18 cellular contexts compared by ENCODE assay signal in genomic region chr2:46270384-46270783, GRCh38. TPM values are rescaled to one million over a fixed set of nuclear protein-coding genes. Genes with fewer than 3 reads are reported as not detected.
DNase-seq lines count a peak whose midpoint lies in the region; ATAC-seq, FAIRE-seq and TF ChIP-seq lines count a peak whose summit lies in the region.
"Had no signal": no experiment of that assay in that cellular context is flagged by ENCODE, and none has a peak within 500 bp of the region (broad histone marks: within the 10 kb centered on the region; RNA-seq: fewer than 3 reads in every experiment).

No MANE protein-coding gene starts in this region.

- no peak overlapping the region for H3K4me3 Mint-ChIP-seq in activated CD4-positive, alpha-beta memory T cell treated with anti-CD3 and anti-CD28 coated beads for 36 hours
- H3K4me3 Mint-ChIP-seq: GM23338; stimulated activated naive CD8-positive, alpha-beta T cell treated with anti-CD3 and anti-CD28 coated beads, Interleukin-15, Interleukin-2, amounts not matched to agents 100 ng/mL and 50 ng/mL, for 24 hours had no signal

- H3K27me3 ChIP-seq in HepG2 (ENCODE audit: control insufficient read depth in 1 of 2, insufficient read depth in 2 of 2, low read length in 2 of 2): peaks cover 0 to 25% of the 10 kb centered on the region in 2 experiments; a peak in 2 of 5 replicates
- H3K27me3 ChIP-seq in right lobe of liver: no peaks in the 10 kb centered on the region
- no peaks in the 10 kb centered on the region for H3K27me3 ChIP-seq in hepatocyte

- POLR2A ChIA-PET in HepG2 (lab: Yijun Ruan, JAX): no interaction called here
- POLR2A ChIA-PET in activated CD4-positive, alpha-beta memory T cell treated with anti-CD3 and anti-CD28 coated beads for 36 hours (lab: Charles Lee): interaction anchor here (0.7 kb wide), 1 partner anchor 20 kb away, joined by 3 read pairs; no protein-coding TSS in a partner anchor

- FAIRE-seq in HepG2 (lab: Jason Lieb, UNC): no peak

- ATAC-seq in HepG2: no peak
- ATAC-seq in right lobe of liver: no peak
- ATAC-seq in HG03135 (IDR thresholded peaks at IDR 0.05; ENCODE audit: unreplicated experiment): no peak
- ATAC-seq: esophagus mucosa had no signal

- H2AFZ ChIP-seq in HepG2 (ENCODE audit: low read length) (no peak overlapping the region), hepatocyte (no peak overlapping the region)

- peaks cover 20% of the 10 kb centered on the region for H3K4me1 ChIP-seq in HepG2 (ENCODE audit: insufficient read depth, low read length)
- H3K4me1 ChIP-seq in right lobe of liver: peaks cover 0 to 39% (median 0%) of the 10 kb centered on the region in 4 donors
- H3K4me1 ChIP-seq in hepatocyte (ENCODE audit: insufficient read depth): no peaks in the 10 kb centered on the region

- DNase-seq in HepG2 (ENCODE audit: low spot score) (no peak), right lobe of liver (no peak), fibroblast of the aortic adventitia (ENCODE audit: low read depth) (peak; percentile 15), hepatocyte (ENCODE audit: low spot score) (no peak), NCI-H1930 (lab: John Stamatoyannopoulos, UW) (no peak), NOMO-1 (lab: John Stamatoyannopoulos, UW; ENCODE audit: unreplicated experiment in 2 of 2) (no peak)
- no peak for DNase-seq in activated CD4-positive, alpha-beta memory T cell treated with anti-CD3 and anti-CD28 coated beads for 36 hours
- DNase-seq: activated CD4-positive, alpha-beta T cell treated with anti-CD3 and anti-CD28 coated beads for 4 hours; activated naive CD4-positive, alpha-beta T cell treated with anti-CD3 and anti-CD28 coated beads, Interleukin-2, amount 50 U/mL, for 16 hours; DMS79 treated with DMSO at 0.1 percent for 48 hours; midbrain; NCI-H2081 treated with DMSO at 0.1 percent for 48 hours; stimulated activated CD4-positive, alpha-beta T cell treated with anti-CD3 and anti-CD28 coated beads, Interleukin-4, amount 100 ng/mL, for 24 hours had no signal

- no peak overlapping the region for H3K4me2 ChIP-seq in HepG2 (ENCODE audit: low read depth, low read length)
- H3K4me2 ChIP-seq in hepatocyte: no peak overlapping the region

- in situ Hi-C loops in HepG2 (cut with HindIII; ENCODE audit: extremely low pct_ligation_motif_present, low pct_unique_long_range_greater_than_20kb): no loop called here

- TF ChIP-seq EP300 in HepG2 (IDR thresholded peaks at IDR 0.05; ENCODE audit: low read depth in 2 of 2, low read length in 2 of 2): no peak
- no peak for TF ChIP-seq EP300 in HepG2 (CRISPR knock-in tag; IDR thresholded peaks at IDR 0.05; ENCODE audit: borderline replicate concordance)

- 11% methylated on average over 2 of the region's 2 CpGs for WGBS in HepG2 (ENCODE audit: low lambda C conversion rate)
- 50% methylated on average over 2 of the region's 2 CpGs for WGBS in right lobe of liver (ENCODE audit: insufficient coverage, low coverage, low lambda C conversion rate, missing lambda C conversion rate)
- 42% methylated on average over 2 of the region's 2 CpGs for WGBS in hepatocyte (ENCODE audit: low lambda C conversion rate, missing lambda C conversion rate)

- intact Hi-C loops in HepG2 (cut with micrococcal nuclease; ENCODE audit: unreplicated experiment): no loop called here
- intact Hi-C loops in right lobe of liver (cut with DNase I): no loop called here
- intact Hi-C loops in activated CD4-positive, alpha-beta memory T cell treated with anti-CD3 and anti-CD28 coated beads for 36 hours (cut with micrococcal nuclease): loop anchor here (1.0 kb wide), 1 partner anchor 30 kb away; no protein-coding TSS in a partner anchor

- TF ChIP-seq CTCF in HepG2 (CRISPR knock-in tag; IDR thresholded peaks at IDR 0.05) (no peak), right lobe of liver (IDR thresholded peaks at IDR 0.05) (no peak), fibroblast of the aortic adventitia (IDR thresholded peaks at IDR 0.05; ENCODE audit: insufficient read depth, low read length) (no peak), hepatocyte (IDR thresholded peaks at IDR 0.05; ENCODE audit: poor library complexity) (no peak)

- H3K9me3 ChIP-seq in HepG2 (ENCODE audit: low read length): no peaks in the 10 kb centered on the region
- H3K9me3 ChIP-seq in right lobe of liver: no peaks in the 10 kb centered on the region
- no peaks in the 10 kb centered on the region for H3K9me3 ChIP-seq in hepatocyte (ENCODE audit: low read depth)

- BruUV-seq in HepG2 (replicated peaks; lab: Mats Ljungman, UMichigan): no TSS peak

- H3K9me3 Mint-ChIP-seq in activated CD4-positive, alpha-beta memory T cell treated with anti-CD3 and anti-CD28 coated beads for 36 hours: no peaks in the 10 kb centered on the region
- H3K9me3 Mint-ChIP-seq: GM23338; stimulated activated naive CD8-positive, alpha-beta T cell treated with anti-CD3 and anti-CD28 coated beads, Interleukin-15, Interleukin-2, amounts not matched to agents 100 ng/mL and 50 ng/mL, for 24 hours had no signal

- peaks cover 7% of the 10 kb centered on the region for H3K27me3 Mint-ChIP-seq in activated CD4-positive, alpha-beta memory T cell treated with anti-CD3 and anti-CD28 coated beads for 36 hours
- H3K27me3 Mint-ChIP-seq: stimulated activated naive CD8-positive, alpha-beta T cell treated with anti-CD3 and anti-CD28 coated beads, Interleukin-15, Interleukin-2, amounts not matched to agents 100 ng/mL and 50 ng/mL, for 24 hours had no signal

- no peak overlapping the region for H3K4me3 ChIP-seq in HepG2 (replicated peaks in 1 of 3; ENCODE audit: insufficient read depth in 1 of 3, low read depth in 2 of 3, low read length in 3 of 3)
- H3K4me3 ChIP-seq in right lobe of liver: no peak overlapping the region
- no peak overlapping the region for H3K4me3 ChIP-seq in fibroblast of the aortic adventitia (ENCODE audit: low read depth, low read length)
- H3K4me3 ChIP-seq in hepatocyte: no peak overlapping the region
- H3K4me3 ChIP-seq: GM23338 had no signal

- H3K27ac ChIP-seq in HepG2 (ENCODE audit: extremely low read length, insufficient read depth, low read length): no peak overlapping the region
- no peak overlapping the region for H3K27ac ChIP-seq in right lobe of liver
- no peak overlapping the region for H3K27ac ChIP-seq in hepatocyte
- H3K27ac ChIP-seq: HL-60 had no signal

- TF ChIP-seq POLR2A in HepG2 (IDR thresholded peaks at IDR 0.05; ENCODE audit: insufficient read depth in 1 of 2, low read depth in 2 of 2, low read length in 2 of 2) (no peak), right lobe of liver (IDR thresholded peaks at IDR 0.05) (no peak)

- no peak overlapping the region for H3K9ac ChIP-seq in HepG2 (ENCODE audit: insufficient read depth, low read depth, low read length)

- no peaks in the 10 kb centered on the region for H3K79me2 ChIP-seq in HepG2 (ENCODE audit: insufficient read depth, low read length)
- H3K79me2 ChIP-seq in hepatocyte: no peaks in the 10 kb centered on the region

- H3K4me1 Mint-ChIP-seq in activated CD4-positive, alpha-beta memory T cell treated with anti-CD3 and anti-CD28 coated beads for 36 hours (ENCODE audit: low read depth): peaks cover 15% of the 10 kb centered on the region

- peak overlapping the region; percentile 39 for H3K27ac Mint-ChIP-seq in activated CD4-positive, alpha-beta memory T cell treated with anti-CD3 and anti-CD28 coated beads for 36 hours
- H3K27ac Mint-ChIP-seq: GM23338; stimulated activated naive CD8-positive, alpha-beta T cell treated with anti-CD3 and anti-CD28 coated beads, Interleukin-15, Interleukin-2, amounts not matched to agents 100 ng/mL and 50 ng/mL, for 24 hours had no signal

- no peaks in the 10 kb centered on the region for H3K9me2 ChIP-seq in hepatocyte (replicated peaks; ENCODE audit: insufficient read depth)

- CTCF ChIA-PET in HepG2 (lab: Yijun Ruan, JAX; ENCODE audit: low intra/inter-chr PET ratio, low total read pairs): no interaction called here
- CTCF ChIA-PET in activated CD4-positive, alpha-beta memory T cell treated with anti-CD3 and anti-CD28 coated beads for 36 hours (lab: Charles Lee): interaction anchor here (1.0 to 2.9 kb wide), 2 partner anchors 41 to 207 kb away, joined by 3 to 12 read pairs; no protein-coding TSS in a partner anchor

- H4K20me1 ChIP-seq in HepG2 (ENCODE audit: insufficient read depth, low read length) (no peaks in the 10 kb centered on the region), hepatocyte (ENCODE audit: insufficient read depth, poor library complexity, severe bottlenecking) (no peaks in the 10 kb centered on the region)

- H3K36me3 ChIP-seq in HepG2 (replicated peaks in 1 of 2; ENCODE audit: control insufficient read depth in 1 of 2, insufficient read depth in 2 of 2, low read length in 2 of 2) (no peaks in the 10 kb centered on the region), right lobe of liver (no peaks in the 10 kb centered on the region), hepatocyte (replicated peaks; ENCODE audit: insufficient read depth, low read depth) (no peaks in the 10 kb centered on the region)

- TF ChIP-seq RAD21 in HepG2 (CRISPR knock-in tag; IDR thresholded peaks at IDR 0.05): no peak

- H3K36me3 Mint-ChIP-seq in activated CD4-positive, alpha-beta memory T cell treated with anti-CD3 and anti-CD28 coated beads for 36 hours: no peaks in the 10 kb centered on the region

RNA-seq across cellular contexts. Expression of gene EPAS1, which starts 26.8 kb away (rescaled TPM):
- total RNA-seq in HepG2 (2016; rRNA removed; fragmentation: Illumina TruSeq; extraction: Trizol): 47.1 and 64.9 TPM in 2 replicates
- total RNA-seq in HepG2 (2016; cell fraction: cytosol; rRNA removed; fragmentation: Illumina TruSeq; extraction: Trizol; ENCODE audit: low read depth): 15.6 and 21.2 TPM in 2 replicates
- 45.9 and 54.8 TPM in 2 replicates for total RNA-seq in HepG2 (2016; cell fraction: insoluble cytoplasmic fraction; rRNA removed; fragmentation: Illumina TruSeq; extraction: Trizol)
- total RNA-seq in HepG2 (2016; cell fraction: membrane; rRNA removed; fragmentation: Illumina TruSeq; extraction: Trizol): 54.5 and 63.7 TPM in 2 replicates
- total RNA-seq in HepG2 (2016; cell fraction: nucleus; rRNA removed; fragmentation: Illumina TruSeq; extraction: Trizol): 54.3 and 61.3 TPM in 2 replicates
- 182 and 202 TPM in 2 replicates for polyA plus RNA-seq in HepG2 (2011; rRNA removed)
- polyA plus RNA-seq in HepG2 (2011; cell fraction: cytosol; rRNA removed): 62.2 and 87.1 TPM in 2 replicates
- 133 and 141 TPM in 2 replicates for polyA plus RNA-seq in HepG2 (2011; cell fraction: nucleus; rRNA removed)
- 97.8 and 103 TPM in 2 replicates for polyA plus RNA-seq in HepG2 (2012)
- polyA plus RNA-seq in HepG2 (2016; cell fraction: cytosol; fragmentation: Illumina TruSeq; extraction: Trizol; ENCODE audit: low read depth): 15.2 and 19.3 TPM in 2 replicates
- polyA plus RNA-seq in HepG2 (2016; cell fraction: insoluble cytoplasmic fraction; fragmentation: Illumina TruSeq; extraction: Trizol; ENCODE audit: low read depth): 72.5 and 91.0 TPM in 2 replicates
- 64.7 and 77.7 TPM in 2 replicates for polyA plus RNA-seq in HepG2 (2016; cell fraction: membrane; fragmentation: Illumina TruSeq; extraction: Trizol; ENCODE audit: low read depth)
- polyA plus RNA-seq in HepG2 (2016; cell fraction: nucleus; fragmentation: Illumina TruSeq; extraction: Trizol; ENCODE audit: insufficient read depth, low read depth): 74.5 and 82.8 TPM in 2 replicates
- polyA minus RNA-seq in HepG2 (2011; rRNA and poly(A)+ RNA removed; ENCODE audit: low replicate concordance): 156 and 217 TPM in 2 replicates
- 122 and 129 TPM in 2 replicates for polyA minus RNA-seq in HepG2 (2011; cell fraction: cytosol; rRNA and poly(A)+ RNA removed)
- 185 and 262 TPM in 2 replicates for polyA minus RNA-seq in HepG2 (2011; cell fraction: nucleus; rRNA and poly(A)+ RNA removed)
- 100 to 1,000 TPM; 101 to 232 (median 170) TPM for total RNA-seq in right lobe of liver
- 10 to 100 TPM; 51.0 to 54.6 TPM for total RNA-seq in activated CD4-positive, alpha-beta memory T cell treated with anti-CD3 and anti-CD28 coated beads for 36 hours
- 41.5 and 45.6 TPM in 2 replicates for total RNA-seq in fibroblast of the aortic adventitia (ENCODE audit: low replicate concordance)
- total RNA-seq in hepatocyte: 98.3 and 112 TPM in 2 replicates
- 111 and 115 TPM in 2 replicates for polyA plus RNA-seq in hepatocyte
